7 cellular contexts compared by ENCODE assay signal in genomic region chr16:53703590-53704444, GRCh38. TPM values are rescaled to one million over a fixed set of nuclear protein-coding genes. Genes with fewer than 3 reads are reported as not detected.
DNase-seq lines count a peak whose midpoint lies in the region; ATAC-seq and TF ChIP-seq lines count a peak whose summit lies in the region.

TSS of gene FTO (plus strand) at chr16:53704156.
TSS of gene RPGRIP1L (minus strand) at chr16:53703859. CDS start at chr16:53700723, 3,136 bp downstream.

- peak within 1 kb of the TSS; percentile 87 for H3K4me2 ChIP-seq in hepatocyte

- H3K27me3 ChIP-seq in hepatocyte: no peaks in the 10 kb centered on the region

- peak within 1 kb of the TSS; percentile 46 for H2AFZ ChIP-seq in hepatocyte

- peaks cover 5% of the 10 kb centered on the region for H3K4me1 ChIP-seq in hepatocyte (ENCODE audit: insufficient read depth)

- H3K36me3 ChIP-seq in hepatocyte (replicated peaks; ENCODE audit: insufficient read depth, low read depth): no peaks in the 10 kb centered on the region

- no peaks in the 10 kb centered on the region for H3K9me3 ChIP-seq in hepatocyte (ENCODE audit: low read depth)

- ATAC-seq in GM18499 (IDR thresholded peaks at IDR 0.05; ENCODE audit: insufficient read depth, unreplicated experiment) (peak; percentile 97), HG02943 (IDR thresholded peaks at IDR 0.05; ENCODE audit: low read depth, unreplicated experiment) (peak; percentile 99)

- in situ Hi-C loops in astrocyte of the cerebellum (cut with HindIII; ENCODE audit: low sequenced_read_pairs): no loop called here

- 1% methylated on average over 56 of the region's 57 CpGs for WGBS in hepatocyte (ENCODE audit: low lambda C conversion rate, missing lambda C conversion rate)

- H4K20me1 ChIP-seq in hepatocyte (ENCODE audit: insufficient read depth, poor library complexity, severe bottlenecking): no peaks in the 10 kb centered on the region

- DNase-seq in NCI-H187 treated with DMSO at 0.1 percent for 48 hours (lab: John Stamatoyannopoulos, UW) (peak; percentile 81), T-helper 22 cell (ENCODE audit: low read depth) (peak; percentile 95), astrocyte of the cerebellum (ENCODE audit: low read depth) (peak; percentile 99), hepatocyte (ENCODE audit: low spot score) (peak; percentile 98), renal cortical epithelial cell (ENCODE audit: low read depth) (peak; percentile 98)

- H3K27ac ChIP-seq in hepatocyte: peak within 1 kb of the TSS; percentile 55

- peaks cover 53% of the 10 kb centered on the region for H3K79me2 ChIP-seq in hepatocyte

- no peaks in the 10 kb centered on the region for H3K9me2 ChIP-seq in hepatocyte (replicated peaks; ENCODE audit: insufficient read depth)

- H3K4me3 ChIP-seq in astrocyte of the cerebellum (ENCODE audit: low read depth, low read length) (peak within 1 kb of the TSS; percentile 92), hepatocyte (peak within 1 kb of the TSS; percentile 40)

- TF ChIP-seq CTCF in astrocyte of the cerebellum (IDR thresholded peaks at IDR 0.05; ENCODE audit: low read depth, low read length, missing control alignments): peak; percentile 5
- no peak for TF ChIP-seq CTCF in hepatocyte (IDR thresholded peaks at IDR 0.05; ENCODE audit: poor library complexity)

RNA-seq across cellular contexts. Expression of gene FTO, which starts in this region (rescaled TPM):
- total RNA-seq in hepatocyte (65.3 and 77.7 TPM in 2 replicates), renal cortical epithelial cell (65.1 and 196 TPM in 2 replicates)
- polyA plus RNA-seq in hepatocyte: 37.9 and 46.8 TPM in 2 replicates

RNA-seq across cellular contexts. Expression of gene RPGRIP1L, which starts in this region (rescaled TPM):
- total RNA-seq in hepatocyte: 6.9 and 9.5 TPM in 2 replicates
- 5.8 and 6.5 TPM in 2 replicates for polyA plus RNA-seq in hepatocyte
- 11.6 and 24.2 TPM in 2 replicates for total RNA-seq in renal cortical epithelial cell

Comparison
In these comparisons a context has a peak if more than half of its experiments do, and no peak if none do; other contexts are left out.
1. Peak in every context shown above with its lines: DNase-seq, ATAC-seq, H3K4me3 ChIP-seq and H3K27ac ChIP-seq.